In genomic region chr5:125237026-125237425, GRCh38 we compare ENCODE assay signal across 19 cellular contexts.
DNase-seq lines count a peak whose midpoint lies in the region; ATAC-seq and TF ChIP-seq lines count a peak whose summit lies in the region.
"Had no signal": no experiment of that assay in that cellular context is flagged by ENCODE, and none has a peak within 500 bp of the region (broad histone marks: within the 10 kb centered on the region; RNA-seq: fewer than 3 reads in every experiment).

No MANE protein-coding gene starts in this region.

- H3K27me3 Mint-ChIP-seq in neural progenitor cell (ENCODE audit: insufficient read depth, low read depth): peaks cover 3% of the 10 kb centered on the region

- ATAC-seq in HG03025 (IDR thresholded peaks at IDR 0.05; ENCODE audit: low FRiP score, unreplicated experiment) (no peak), gastroesophageal sphincter (no peak), GM21367 (IDR thresholded peaks at IDR 0.05; ENCODE audit: unreplicated experiment) (no peak), HG02678 (IDR thresholded peaks at IDR 0.05; ENCODE audit: unreplicated experiment) (no peak)

- no peak overlapping the region for H3K4me3 Mint-ChIP-seq in neural progenitor cell

- no peak for TF ChIP-seq EP300 in gastroesophageal sphincter (IDR thresholded peaks at IDR 0.05)

- H3K4me3 ChIP-seq in HAP-1 (no peak overlapping the region), fibroblast of the aortic adventitia (ENCODE audit: low read depth, low read length) (no peak overlapping the region), neural progenitor cell (no peak overlapping the region), gastroesophageal sphincter (no peak overlapping the region)

- DNase-seq in HAP-1 (ENCODE audit: low spot score in 2 of 2) (peak; percentile 29 to 44), astrocyte of the hippocampus (ENCODE audit: low read depth, low spot score) (peak; percentile 40), fibroblast of the aortic adventitia (ENCODE audit: low read depth) (peak; percentile 78), neural progenitor cell (ENCODE audit: low spot score) (no peak)
- DNase-seq: ACHN, AML-193, COR-L47, DMS153, EL, GOT3, NCI-H187, NCI-H2171, NCI-H69, OCI-M1, SIG-M5 had no signal

- no peaks in the 10 kb centered on the region for H3K79me2 ChIP-seq in neural progenitor cell (ENCODE audit: low read depth)

- 67 to 71% methylated on average over 1 to 2 of the region's 2 CpGs for WGBS in gastroesophageal sphincter (ENCODE audit: low coverage in 1 of 2), 2 donors

- no peak for TF ChIP-seq POLR2A in gastroesophageal sphincter (IDR thresholded peaks at IDR 0.05)

- H3K36me3 ChIP-seq in HAP-1 (replicated peaks): no peaks in the 10 kb centered on the region
- H3K36me3 ChIP-seq in neural progenitor cell: no peaks in the 10 kb centered on the region
- H3K36me3 ChIP-seq in gastroesophageal sphincter: no peaks in the 10 kb centered on the region

- in situ Hi-C loops in HAP-1 (cut with MboI; ENCODE audit: low sequenced_read_pairs): no loop called here

- TF ChIP-seq CTCF in fibroblast of the aortic adventitia (IDR thresholded peaks at IDR 0.05; ENCODE audit: insufficient read depth, low read length) (no peak), neural progenitor cell (IDR thresholded peaks at IDR 0.05) (no peak), gastroesophageal sphincter (IDR thresholded peaks at IDR 0.05) (no peak)

- H3K4me2 ChIP-seq in neural progenitor cell: no peak overlapping the region

- peak overlapping the region; percentile 48 for H3K27ac Mint-ChIP-seq in neural progenitor cell

- no peaks in the 10 kb centered on the region for H4K20me1 ChIP-seq in neural progenitor cell (ENCODE audit: low read depth)

- H3K27ac ChIP-seq in neural progenitor cell (no peak overlapping the region), gastroesophageal sphincter (no peak overlapping the region)

- no peaks in the 10 kb centered on the region for H3K36me3 Mint-ChIP-seq in neural progenitor cell

- H3K27me3 ChIP-seq in HAP-1 (ENCODE audit: low read depth) (no peaks in the 10 kb centered on the region), neural progenitor cell (no peaks in the 10 kb centered on the region), gastroesophageal sphincter (no peaks in the 10 kb centered on the region)

- no peaks in the 10 kb centered on the region for H3F3A ChIP-seq in neural progenitor cell (ENCODE audit: low read depth)

- H3K4me1 ChIP-seq in HAP-1 (peaks cover 17% of the 10 kb centered on the region), neural progenitor cell (peaks cover 2% of the 10 kb centered on the region), gastroesophageal sphincter (no peaks in the 10 kb centered on the region)

- H3K9ac ChIP-seq in neural progenitor cell: no peak overlapping the region

- peak overlapping the region; percentile 30 for H2AFZ ChIP-seq in neural progenitor cell (replicated peaks)

- H3K4me1 Mint-ChIP-seq in neural progenitor cell: peaks cover 33% of the 10 kb centered on the region

- H3K9me3 ChIP-seq in HAP-1: no peaks in the 10 kb centered on the region
- H3K9me3 ChIP-seq in neural progenitor cell (ENCODE audit: low read depth): no peaks in the 10 kb centered on the region
- H3K9me3 ChIP-seq in gastroesophageal sphincter: no peaks in the 10 kb centered on the region

- H3K9me3 Mint-ChIP-seq in neural progenitor cell: peaks cover 7% of the 10 kb centered on the region
